32 cellular contexts compared by ENCODE assay signal in the genomic region with DNA sequence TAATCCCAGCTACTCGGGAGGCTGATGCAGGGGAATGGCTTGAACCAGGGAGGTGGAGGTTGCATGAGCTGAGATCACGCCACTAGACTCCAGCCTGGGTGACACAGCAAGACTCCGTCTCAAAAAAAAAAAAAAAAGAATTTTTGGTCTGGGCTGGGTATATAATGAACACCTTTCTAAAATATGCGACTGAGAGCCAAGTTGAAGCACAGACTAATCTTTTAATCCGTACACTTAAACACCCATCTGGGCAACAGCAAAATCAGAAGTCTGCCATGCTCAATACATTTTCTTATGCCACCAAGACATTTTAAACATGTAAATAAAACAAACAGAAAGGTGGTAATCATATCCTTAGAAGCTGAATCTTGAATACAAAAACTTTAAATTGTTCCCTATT.
"Had no signal": no experiment of that assay in that cellular context is flagged by ENCODE, and none has a peak within 500 bp of the region (broad histone marks: within the 10 kb centered on the region; RNA-seq: fewer than 3 reads in every experiment).

No MANE protein-coding gene starts in this region.

- H3K27ac ChIP-seq: left lung, neural progenitor cell, neutrophil, parathyroid adenoma, psoas muscle, right atrium auricular region, right lobe of liver, thyroid gland, transverse colon, upper lobe of left lung, vagina had no signal

- H3K27ac Mint-ChIP-seq: immature natural killer cell; mesothelial cell of epicardium; naive B cell; natural killer cell; nephron progenitor cell; neural progenitor cell; stimulated activated memory B cell treated with anti-CD40 and anti-IgM and Interleukin-4, amounts not matched to agents 10 μg/mL and 1 μg/mL and 100 μg/mL, for 72 hours had no signal

- H3K36me3 ChIP-seq: neural progenitor cell had no signal

- H3K9me3 Mint-ChIP-seq: immature natural killer cell; mesothelial cell of epicardium; naive B cell; natural killer cell; nephron progenitor cell; neural progenitor cell; stimulated activated memory B cell treated with anti-CD40 and anti-IgM and Interleukin-4, amounts not matched to agents 10 μg/mL and 1 μg/mL and 100 μg/mL, for 72 hours; stimulated activated naive CD8-positive, alpha-beta T cell treated with anti-CD3 and anti-CD28 coated beads, Interleukin-15, amount 100 ng/mL, for 72 hours had no signal

- H3K9me3 ChIP-seq: left lung, neutrophil, psoas muscle, right atrium auricular region, right lobe of liver, thyroid gland, transverse colon, upper lobe of left lung, vagina had no signal

- DNase-seq: hypothalamus; immature natural killer cell; kidney; left colon; left lung; mesendoderm; naive B cell; natural killer cell; nephron progenitor cell; occipital lobe; psoas muscle; right lobe of liver; stimulated activated CD4-positive, alpha-beta T cell treated with anti-CD3 and anti-CD28 coated beads, Interleukin-1b, Interleukin-23, amount 100 ng/mL, for 48 hours; stimulated activated CD4-positive, alpha-beta T cell treated with anti-CD3 and anti-CD28 coated beads, Interleukin-2, amount 100 ng/mL, for 48 hours; stimulated activated CD4-positive, alpha-beta T cell treated with anti-CD3 and anti-CD28 coated beads, Interleukin-4, amount 100 ng/mL, for 4 hours; stimulated activated CD8-positive, alpha-beta memory T cell treated with anti-CD3 and anti-CD28 coated beads, Interleukin-4, amount 100 ng/mL, for 48 hours; stimulated activated naive CD4-positive, alpha-beta T cell treated with Interleukin-2 at 50 U/mL for 16 hours; stimulated activated naive CD8-positive, alpha-beta T cell treated with anti-CD3 and anti-CD28 coated beads, Interleukin-15, amount 100 ng/mL, for 72 hours; substantia nigra; thyroid gland; transverse colon; upper lobe of left lung had no signal

- H3K4me1 ChIP-seq: left lung, neural progenitor cell, parathyroid adenoma, psoas muscle, right atrium auricular region, right lobe of liver, thyroid gland, transverse colon, upper lobe of left lung, vagina had no signal

- H3K27me3 ChIP-seq: left lung, neural progenitor cell, neutrophil, right atrium auricular region, right lobe of liver, thyroid gland, transverse colon, upper lobe of left lung, vagina had no signal

- H3K4me3 ChIP-seq: left lung, lung, neural progenitor cell, psoas muscle, right atrium auricular region, right lobe of liver, smooth muscle cell, thyroid gland, transverse colon, upper lobe of left lung, vagina had no signal

- ATAC-seq: left colon; left lung; natural killer cell; right lobe of liver; stimulated activated memory B cell treated with anti-CD40 and anti-IgM and Interleukin-4, amounts not matched to agents 10 μg/mL and 1 μg/mL and 100 μg/mL, for 72 hours; stimulated activated naive CD8-positive, alpha-beta T cell treated with anti-CD3 and anti-CD28 coated beads, Interleukin-15, amount 100 ng/mL, for 72 hours had no signal

- FAIRE-seq: islet of Langerhans, kidney had no signal

- H3K36me3 Mint-ChIP-seq: natural killer cell had no signal
